31 cellular contexts compared by ENCODE assay signal in genomic region chr11:28520291-28520690, GRCh38.
"Had no signal": no experiment of that assay in that cellular context is flagged by ENCODE, and none has a peak within 500 bp of the region (broad histone marks: within the 10 kb centered on the region; RNA-seq: fewer than 3 reads in every experiment).

No MANE protein-coding gene starts in this region.

- H3K9me3 ChIP-seq: Peyer's patch had no signal

- H3K4me1 ChIP-seq: Peyer's patch had no signal

- ATAC-seq: activated CD8-positive, alpha-beta T cell treated with anti-CD3 and anti-CD28 coated beads for 36 hours; activated T-cell treated with anti-CD3 and anti-CD28 coated beads, Interleukin-2, amount 50 U/mL, for 72 hours; activated T-helper 17 cell treated with anti-CD3 and anti-CD28 coated beads, Interleukin-2, amount 50 U/mL, for 72 hours; K562; PC-3; Right ventricle myocardium inferior had no signal

- FAIRE-seq: K562 had no signal

- H3K27me3 ChIP-seq: Peyer's patch had no signal

- H3K27me3 Mint-ChIP-seq: activated CD4-positive, alpha-beta T cell treated with anti-CD3 and anti-CD28 coated beads, Interleukin-2, amount 10 ng/mL, durations not matched to agents 24 days and 14 days; activated CD8-positive, alpha-beta T cell treated with anti-CD3 and anti-CD28 coated beads for 36 hours; activated naive CD8-positive, alpha-beta T cell treated with anti-CD3 and anti-CD28 coated beads for 36 hours; activated T-helper 17 cell treated with anti-CD3 and anti-CD28 coated beads, Interleukin-2, amount 50 U/mL, for 72 hours had no signal

- H3K36me3 ChIP-seq: Peyer's patch had no signal

- H3K27ac ChIP-seq: Peyer's patch had no signal

- H3K4me3 ChIP-seq: K562, Peyer's patch had no signal

- H3K27ac Mint-ChIP-seq: activated CD4-positive, alpha-beta T cell treated with anti-CD3 and anti-CD28 coated beads, Interleukin-2, amount 10 ng/mL, durations not matched to agents 24 days and 14 days; activated CD8-positive, alpha-beta T cell treated with anti-CD3 and anti-CD28 coated beads for 36 hours; activated naive CD8-positive, alpha-beta T cell treated with anti-CD3 and anti-CD28 coated beads for 36 hours; activated T-cell treated with anti-CD3 and anti-CD28 coated beads, Interleukin-2, amount 50 U/mL, for 72 hours; activated T-helper 17 cell treated with anti-CD3 and anti-CD28 coated beads, Interleukin-2, amount 50 U/mL, for 72 hours had no signal

- H3K4me3 Mint-ChIP-seq: activated CD4-positive, alpha-beta T cell treated with anti-CD3 and anti-CD28 coated beads, Interleukin-2, amount 10 ng/mL, durations not matched to agents 24 days and 14 days; activated CD8-positive, alpha-beta T cell treated with anti-CD3 and anti-CD28 coated beads for 36 hours; activated naive CD8-positive, alpha-beta T cell treated with anti-CD3 and anti-CD28 coated beads for 36 hours; activated T-cell treated with anti-CD3 and anti-CD28 coated beads, Interleukin-2, amount 50 U/mL, for 72 hours; activated T-helper 17 cell treated with anti-CD3 and anti-CD28 coated beads, Interleukin-2, amount 50 U/mL, for 72 hours had no signal

- H3K36me3 Mint-ChIP-seq: activated naive CD8-positive, alpha-beta T cell treated with anti-CD3 and anti-CD28 coated beads for 36 hours had no signal

- DNase-seq: activated CD4-positive, alpha-beta T cell treated with anti-CD3 and anti-CD28 coated beads, Interleukin-2, amount 10 ng/mL, durations not matched to agents 24 days and 14 days; activated CD4-positive, alpha-beta T cell treated with anti-CD3 and anti-CD28 coated beads, Interleukin-2, amount 50 U/mL, for 4 hours; activated CD8-positive, alpha-beta T cell treated with anti-CD3 and anti-CD28 coated beads for 36 hours; activated effector memory CD4-positive, alpha-beta T cell treated with anti-CD3 and anti-CD28 coated beads, Interleukin-2, amount 50 U/mL, for 16 hours; activated naive CD4-positive, alpha-beta T cell; activated naive CD4-positive, alpha-beta T cell treated with anti-CD3 and anti-CD28 coated beads, Interleukin-2, amount 50 U/mL, for 16 hours; activated naive CD8-positive, alpha-beta T cell treated with anti-CD3 and anti-CD28 coated beads for 36 hours; activated T-cell treated with anti-CD3 and anti-CD28 coated beads, Interleukin-2, amount 50 U/mL, for 1 hour; activated T-cell treated with anti-CD3 and anti-CD28 coated beads, Interleukin-2, amount 50 U/mL, for 72 hours; amniotic stem cell; aorta; NCI-H1048; NCI-H1436; NCI-H1694; NCI-H1930; NCI-H2081 treated with DMSO at 0.1 percent for 48 hours; NCI-H226; NCI-H524 treated with DMSO at 0.1 percent for 48 hours; NCI-H748 treated with DMSO at 0.1 percent for 48 hours; NK-92 treated with Interleukin-12 subunit alpha and Interleukin-12 subunit beta, amount 100 ng/mL, for 24 hours; PC-3; Peyer's patch; RPMI8226; SIG-M5; SW 1271; T-helper 1 cell; T-helper 2 cell; T-helper 9 cell had no signal

- H3K4me1 Mint-ChIP-seq: activated CD4-positive, alpha-beta T cell treated with anti-CD3 and anti-CD28 coated beads, Interleukin-2, amount 10 ng/mL, durations not matched to agents 24 days and 14 days; activated naive CD8-positive, alpha-beta T cell treated with anti-CD3 and anti-CD28 coated beads for 36 hours; activated T-helper 17 cell treated with anti-CD3 and anti-CD28 coated beads, Interleukin-2, amount 50 U/mL, for 72 hours had no signal
